16 cellular contexts compared by ENCODE assay signal in genomic region chr3:152177757-152178156, GRCh38.
A peak's percentile ranks its signal among the peaks of the same experiment; 100 is the strongest.
DNase-seq lines count a peak whose midpoint lies in the region; ATAC-seq and TF ChIP-seq lines count a peak whose summit lies in the region.
"Had no signal": no experiment of that assay in that cellular context is flagged by ENCODE, and none has a peak within 500 bp of the region (broad histone marks: within the 10 kb centered on the region; RNA-seq: fewer than 3 reads in every experiment).

No MANE protein-coding gene starts in this region.

- H3K9ac ChIP-seq in IMR-90 (ENCODE audit: low read depth, low read length), result no peak overlapping the region

- peak overlapping the region; percentile 65 for H3K14ac ChIP-seq in IMR-90 (replicated peaks; ENCODE audit: low read depth, low read length)

- H3K79me1 ChIP-seq in IMR-90 (ENCODE audit: low read depth in 1 of 2, low read length in 2 of 2), result peaks cover 0 to 6% of the 10 kb centered on the region in 2 experiments; a peak in 1 of 4 replicates

- peak overlapping the region; percentile 82 for H2BK5ac ChIP-seq in IMR-90 (ENCODE audit: low read depth, low read length, poor library complexity, severe bottlenecking)

- 0 out of 2 replicates have a peak, but pooled peaks cover 3% of the 10 kb centered on the region for H3K9me1 ChIP-seq in IMR-90 (ENCODE audit: insufficient read depth, low read length)

- H3K18ac ChIP-seq in IMR-90 (ENCODE audit: low read depth, low read length), result peak overlapping the region; percentile 97; the same call in 1 of the 2 replicates

- H3F3A ChIP-seq in PC-9 (ENCODE audit: insufficient read depth, low read depth), result peaks cover 10% of the 10 kb centered on the region; the same call in 1 of the 2 replicates

- H3K27me3 Mint-ChIP-seq in CD14-positive monocyte (ENCODE audit: low read depth in 3 of 3), result no peaks in the 10 kb centered on the region
- peaks cover 2% of the 10 kb centered on the region for H3K27me3 Mint-ChIP-seq in activated CD4-positive, alpha-beta memory T cell treated with anti-CD3 and anti-CD28 coated beads, Interleukin-2, amount 10 ng/mL, durations not matched to agents 7 days and 5 days
- no peaks in the 10 kb centered on the region for H3K27me3 Mint-ChIP-seq in CD4-positive, alpha-beta memory T cell

- H2BK15ac ChIP-seq in IMR-90 (ENCODE audit: low read depth, low read length), result peak overlapping the region; percentile 77; the same call in 1 of the 3 replicates

- H2AK5ac ChIP-seq in IMR-90 (ENCODE audit: low read depth, low read length), result peak overlapping the region; percentile 68; the same call in 1 of the 2 replicates

- POLR2A ChIA-PET in IMR-90 (lab: Charles Lee; ENCODE audit: unreplicated experiment) (interaction anchor here (0.5 kb wide), 1 partner anchor 89 kb away, joined by 3 read pairs; no protein-coding TSS in a partner anchor), PC-9 (lab: Charles Lee; ENCODE audit: unreplicated experiment) (no interaction called here)
- POLR2A ChIA-PET in activated CD4-positive, alpha-beta memory T cell treated with anti-CD3 and anti-CD28 coated beads, Interleukin-2, amount 10 ng/mL, durations not matched to agents 7 days and 5 days (lab: Charles Lee), result interaction anchor here (0.7 to 1.6 kb wide), 3 partner anchors 8 to 14 kb away, joined by 3 read pairs; no protein-coding TSS in a partner anchor
- POLR2A ChIA-PET in CD4-positive, alpha-beta memory T cell (lab: Charles Lee; ENCODE audit: partially characterized antibody), result interaction anchor here (1.0 to 1.8 kb wide), 2 partner anchors 10 to 91 kb away, joined by 4 to 6 read pairs; partner anchors contain the start of gene MBNL1

- peaks cover 30% of the 10 kb centered on the region for H3K4me1 Mint-ChIP-seq in CD14-positive monocyte
- H3K4me1 Mint-ChIP-seq in activated CD4-positive, alpha-beta memory T cell treated with anti-CD3 and anti-CD28 coated beads, Interleukin-2, amount 10 ng/mL, durations not matched to agents 7 days and 5 days, result peaks cover 13% of the 10 kb centered on the region
- peaks cover 11 to 42% (median 18%) of the 10 kb centered on the region in 4 donors for H3K4me1 Mint-ChIP-seq in CD4-positive, alpha-beta memory T cell

- ATAC-seq in GM19455 (IDR thresholded peaks at IDR 0.05; ENCODE audit: unreplicated experiment) (peak; percentile 76), HG02943 (IDR thresholded peaks at IDR 0.05; ENCODE audit: low read depth, unreplicated experiment) (peak; percentile 93), IMR-90 (ENCODE audit: low read depth) (no peak)

- WGBS in IMR-90 (ENCODE audit: extremely low coverage in 2 of 2, insufficient read length in 1 of 2), 2 experiments, result no CpG with 5 or more reads among the region's 1 CpG

- H2BK20ac ChIP-seq in IMR-90 (ENCODE audit: low read depth, low read length), result peak overlapping the region; percentile 87

- TF ChIP-seq RAD21 in IMR-90 (IDR thresholded peaks at IDR 0.05; ENCODE audit: low read length), result no peak

- peaks cover 0 to 4% of the 10 kb centered on the region in 2 donors for H3K36me3 Mint-ChIP-seq in CD14-positive monocyte
- peaks cover 2% of the 10 kb centered on the region for H3K36me3 Mint-ChIP-seq in activated CD4-positive, alpha-beta memory T cell treated with anti-CD3 and anti-CD28 coated beads, Interleukin-2, amount 10 ng/mL, durations not matched to agents 7 days and 5 days (ENCODE audit: low read depth)
- peaks cover 0 to 4% of the 10 kb centered on the region in 2 donors for H3K36me3 Mint-ChIP-seq in CD4-positive, alpha-beta memory T cell

- no peak overlapping the region for H3K23ac ChIP-seq in IMR-90 (ENCODE audit: low read depth, low read length)

- H3K79me2 ChIP-seq in PC-9 (ENCODE audit: low read depth), result no peaks in the 10 kb centered on the region
- H3K79me2 ChIP-seq: hepatocyte had no signal

- H3K4me2 ChIP-seq in IMR-90 (ENCODE audit: low read depth, low read length) (no peak overlapping the region), PC-9 (no peak overlapping the region)
- H3K4me2 ChIP-seq: hepatocyte had no signal

- no peak for DNase-seq in CD14-positive monocyte (ENCODE audit: low spot score)
- no peak for DNase-seq in IMR-90
- no peak for DNase-seq in activated CD4-positive, alpha-beta memory T cell treated with anti-CD3 and anti-CD28 coated beads, Interleukin-2, amount 10 ng/mL, durations not matched to agents 7 days and 5 days
- no peak for DNase-seq in CD4-positive, alpha-beta memory T cell
- DNase-seq in SIG-M5 treated with dmso at 0.1 percent for 504 hours (lab: John Stamatoyannopoulos, UW; ENCODE audit: unreplicated experiment), result no peak
- no peak for DNase-seq in PC-9
- DNase-seq: activated CD4-positive, alpha-beta T cell treated with anti-CD3 and anti-CD28 coated beads, Interleukin-2, amount 50 U/mL, for 4 hours; adrenal gland; effector CD8-positive, alpha-beta T cell; GOT3; NCI-H446 treated with DMSO at 0.1 percent for 48 hours had no signal

- H3K36me3 ChIP-seq in IMR-90 (ENCODE audit: control insufficient read depth, insufficient read depth, low read length) (no peaks in the 10 kb centered on the region), PC-9 (ENCODE audit: low read depth) (no peaks in the 10 kb centered on the region)
- H3K36me3 ChIP-seq in CD4-positive, alpha-beta memory T cell (ENCODE audit: insufficient read depth, low read length), result no peaks in the 10 kb centered on the region
- H3K36me3 ChIP-seq: adrenal gland had no signal

- BruUV-seq in IMR-90 (replicated peaks; lab: Mats Ljungman, UMichigan) (no TSS peak), PC-9 (replicated peaks; lab: Mats Ljungman, UMichigan) (no TSS peak)

- TF ChIP-seq POLR2A in IMR-90 (IDR thresholded peaks at IDR 0.05; ENCODE audit: low read depth, low read length), result no peak

- H3K4me1 ChIP-seq in IMR-90 (ENCODE audit: control insufficient read depth, insufficient read depth, low read length) (peaks cover 13% of the 10 kb centered on the region; the same call in 1 of the 2 replicates), PC-9 (replicated peaks; ENCODE audit: insufficient read depth) (peaks cover 16% of the 10 kb centered on the region)
- H3K4me1 ChIP-seq in CD4-positive, alpha-beta memory T cell (ENCODE audit: insufficient read depth, low read length), result peaks cover 23% of the 10 kb centered on the region
- H3K4me1 ChIP-seq: adrenal gland had no signal

- peak overlapping the region; percentile 84 for H2BK120ac ChIP-seq in IMR-90 (ENCODE audit: low read depth, low read length)

- H4K20me1 ChIP-seq in IMR-90 (ENCODE audit: insufficient read depth, low read length), result no peaks in the 10 kb centered on the region
- no peaks in the 10 kb centered on the region for H4K20me1 ChIP-seq in PC-9 (ENCODE audit: insufficient read depth)

- H3K27ac Mint-ChIP-seq in CD14-positive monocyte, result peak overlapping the region in 5 of 7 donors; percentile 14 to 52 (median 32)
- no peak overlapping the region for H3K27ac Mint-ChIP-seq in activated CD4-positive, alpha-beta memory T cell treated with anti-CD3 and anti-CD28 coated beads, Interleukin-2, amount 10 ng/mL, durations not matched to agents 7 days and 5 days
- no peak overlapping the region for H3K27ac Mint-ChIP-seq in CD4-positive, alpha-beta memory T cell

- in situ Hi-C loops in IMR-90 (cut with MboI; ENCODE audit: low sequenced_read_pairs), result no loop called here

- H3K4me3 Mint-ChIP-seq in CD14-positive monocyte, result peak overlapping the region in 1 of 2 donors; percentile 24
- no peak overlapping the region for H3K4me3 Mint-ChIP-seq in activated CD4-positive, alpha-beta memory T cell treated with anti-CD3 and anti-CD28 coated beads, Interleukin-2, amount 10 ng/mL, durations not matched to agents 7 days and 5 days
- H3K4me3 Mint-ChIP-seq in CD4-positive, alpha-beta memory T cell, result peak overlapping the region in 1 of 8 donors; percentile 21

- H4K5ac ChIP-seq in IMR-90 (ENCODE audit: low read depth, low read length), result peak overlapping the region; percentile 12; the same call in 1 of the 2 replicates

- H3K4me3 ChIP-seq in IMR-90 (ENCODE audit: insufficient read depth, low read depth, low read length), result no peak overlapping the region
- no peak overlapping the region for H3K4me3 ChIP-seq in CD4-positive, alpha-beta memory T cell (ENCODE audit: low read length in 2 of 2)
- no peak overlapping the region for H3K4me3 ChIP-seq in PC-9
- H3K4me3 ChIP-seq: adrenal gland, hepatocyte, SK-N-MC, smooth muscle cell had no signal

- TF ChIP-seq CTCF in CD14-positive monocyte (IDR thresholded peaks at IDR 0.05) (no peak), IMR-90 (conservative IDR thresholded peaks at IDR 0.05; ENCODE audit: low read depth, low read length) (no peak), PC-9 (conservative IDR thresholded peaks at IDR 0.05) (no peak)

- H4K8ac ChIP-seq in IMR-90 (ENCODE audit: low read depth in 2 of 2, low read length in 2 of 2), result peak overlapping the region; percentile 8 to 37; a peak in 2 of 4 replicates

- H3K56ac ChIP-seq in IMR-90 (ENCODE audit: extremely low read depth, insufficient read depth, low read length), result no peak overlapping the region

- H2AK9ac ChIP-seq in IMR-90 (replicated peaks; ENCODE audit: low read depth, low read length, poor library complexity), result no peak overlapping the region

- H3K9me3 Mint-ChIP-seq in CD14-positive monocyte, result no peaks in the 10 kb centered on the region
- H3K9me3 Mint-ChIP-seq in activated CD4-positive, alpha-beta memory T cell treated with anti-CD3 and anti-CD28 coated beads, Interleukin-2, amount 10 ng/mL, durations not matched to agents 7 days and 5 days, result no peaks in the 10 kb centered on the region
- H3K9me3 Mint-ChIP-seq in CD4-positive, alpha-beta memory T cell, result no peaks in the 10 kb centered on the region

- CTCF ChIA-PET in IMR-90 (lab: Yijun Ruan, JAX), result interaction anchor here (0.6 kb wide), 1 partner anchor 81 kb away, joined by 3 read pairs; no protein-coding TSS in a partner anchor
- CTCF ChIA-PET in activated CD4-positive, alpha-beta memory T cell treated with anti-CD3 and anti-CD28 coated beads, Interleukin-2, amount 10 ng/mL, durations not matched to agents 7 days and 5 days (lab: Charles Lee), result interaction anchor here (0.6 kb wide), 1 partner anchor 885 kb away, joined by 3 read pairs; no protein-coding TSS in a partner anchor
- CTCF ChIA-PET in CD4-positive, alpha-beta memory T cell (lab: Charles Lee; ENCODE audit: partially characterized antibody), result interaction anchor here (0.6 to 1.3 kb wide), 5 partner anchors 17 to 294 kb away, joined by 3 to 5 read pairs (median 4); no protein-coding TSS in a partner anchor
- CTCF ChIA-PET in PC-9 (lab: Charles Lee), result no interaction called here

- peak overlapping the region; percentile 63 for H4K91ac ChIP-seq in IMR-90 (ENCODE audit: insufficient read depth, low read depth, low read length)

- dilution Hi-C loops in IMR-90 (cut with HindIII; ENCODE audit: low sequenced_read_pairs, unreplicated experiment), result no loop called here

- H3K27ac ChIP-seq in IMR-90 (ENCODE audit: insufficient read depth, low read length), result no peak overlapping the region; the same call in 1 of the 2 replicates
- no peak overlapping the region for H3K27ac ChIP-seq in CD4-positive, alpha-beta memory T cell (ENCODE audit: low read depth, low read length)
- H3K27ac ChIP-seq in PC-9, result no peak overlapping the region
- H3K27ac ChIP-seq: adrenal gland, hepatocyte, SK-N-MC had no signal

- intact Hi-C loops in CD14-positive monocyte (cut with micrococcal nuclease), result no loop called here
- intact Hi-C loops in IMR-90 (cut with micrococcal nuclease), result loop anchor here (5.0 kb wide), 1 partner anchor 90 kb away; the partner anchor contains the start of gene MBNL1
- intact Hi-C loops in CD4-positive, alpha-beta memory T cell (cut with micrococcal nuclease), result no loop called here
- intact Hi-C loops in PC-9 (cut with micrococcal nuclease; ENCODE audit: unreplicated experiment), result loop anchor here (5.0 kb wide), 1 partner anchor 90 kb away; the partner anchor contains the start of gene MBNL1

- H3K27me3 ChIP-seq in IMR-90 (ENCODE audit: control insufficient read depth, insufficient read depth, low read length), result no peaks in the 10 kb centered on the region
- H3K27me3 ChIP-seq in CD4-positive, alpha-beta memory T cell (ENCODE audit: insufficient read depth, low read length), result no peaks in the 10 kb centered on the region
- no peaks in the 10 kb centered on the region for H3K27me3 ChIP-seq in PC-9 (ENCODE audit: insufficient read depth, low read depth)
- H3K27me3 ChIP-seq: adrenal gland, hepatocyte had no signal

- H3K4ac ChIP-seq in IMR-90 (ENCODE audit: low read depth, low read length), result peak overlapping the region; percentile 59; the same call in 1 of the 2 replicates

- H2AFZ ChIP-seq in IMR-90 (replicated peaks; ENCODE audit: low read length, poor library complexity) (no peak overlapping the region), PC-9 (no peak overlapping the region)
- H2AFZ ChIP-seq: hepatocyte had no signal

- H3K9me3 ChIP-seq in IMR-90 (ENCODE audit: control insufficient read depth, insufficient read depth, low read length) (no peaks in the 10 kb centered on the region), PC-9 (ENCODE audit: insufficient read depth, low read depth) (no peaks in the 10 kb centered on the region)
- H3K9me3 ChIP-seq in CD4-positive, alpha-beta memory T cell (ENCODE audit: control insufficient read depth in 1 of 2, low read length in 2 of 2), result no peaks in the 10 kb centered on the region
- H3K9me3 ChIP-seq: adrenal gland had no signal

- H3K9me2 ChIP-seq in PC-9 (ENCODE audit: insufficient read depth), result no peaks in the 10 kb centered on the region

Comparison
In these comparisons a context has a peak if more than half of its experiments do, and no peak if none do; other contexts are left out.
1. H3K27ac Mint-ChIP-seq: peak in CD14-positive monocyte (5 of 7); none in activated CD4-positive, alpha-beta memory T cell treated with anti-CD3 and anti-CD28 coated beads, Interleukin-2, amount 10 ng/mL, durations not matched to agents 7 days and 5 days (single experiment) and CD4-positive, alpha-beta memory T cell (0 of 7).
2. intact Hi-C loops: an anchor here in IMR-90 (5.0 kb wide) and PC-9 (5.0 kb wide); none called in CD14-positive monocyte and CD4-positive, alpha-beta memory T cell.